In the genomic region with DNA sequence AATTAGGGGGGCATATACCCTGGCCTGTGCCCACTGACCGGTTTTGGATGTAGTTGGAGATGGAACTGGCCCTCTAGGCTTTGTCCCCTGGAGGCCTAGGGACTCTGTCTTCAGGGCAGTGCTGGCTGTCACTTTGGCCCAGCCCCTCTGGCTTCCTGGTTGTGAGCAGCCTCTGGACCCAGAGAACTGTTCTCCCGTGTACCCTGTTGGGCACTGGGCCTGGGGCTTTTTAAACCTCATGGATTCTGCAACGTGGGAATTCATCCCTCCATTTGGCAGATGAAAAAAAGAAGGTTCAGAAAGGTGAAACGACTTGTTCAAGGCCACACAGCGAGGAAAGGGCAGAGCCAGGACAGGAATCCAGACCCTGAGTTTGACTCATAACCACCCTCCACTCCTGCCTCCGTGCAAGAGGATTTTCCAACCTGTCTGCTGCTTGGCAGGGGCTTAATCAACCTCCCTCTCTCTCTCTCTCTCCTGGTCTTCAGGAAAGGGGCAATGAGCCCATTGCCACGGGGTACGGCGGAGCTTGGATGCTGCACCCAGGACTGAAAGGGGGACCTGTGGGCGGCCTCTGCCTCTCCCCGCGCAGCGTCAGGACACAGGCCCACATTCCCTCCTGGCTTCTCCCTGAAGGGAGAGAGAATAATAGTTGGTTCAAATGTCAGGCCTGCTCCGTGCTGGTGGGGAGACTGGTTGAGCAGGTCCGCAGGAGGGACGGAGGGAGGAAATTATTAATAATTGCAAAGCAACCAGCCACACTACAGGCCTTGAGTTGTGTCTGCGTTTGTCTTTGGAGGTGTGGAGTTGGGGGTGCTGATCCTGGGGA, we compare ENCODE assay signal across 1 cellular context.
TF ChIP-seq lines count a peak whose summit lies in the region.

No MANE protein-coding gene starts in this region.

TF ChIP-seq in H1, 55 proteins besides CTCF, POLR2A, EP300 and RAD21:
- no peak for TF ChIP-seq CHD2 (IDR thresholded peaks at IDR 0.05; ENCODE audit: low read length)
